ENCODE assay signal across 5 cellular contexts in genomic region chr6:23183846-23184245, GRCh38.
"Had no signal": no experiment of that assay in that cellular context is flagged by ENCODE, and none has a peak within 500 bp of the region (broad histone marks: within the 10 kb centered on the region; RNA-seq: fewer than 3 reads in every experiment).

No MANE protein-coding gene starts in this region.

- H3K4me3 Mint-ChIP-seq: GM23338, H9 had no signal

- H3K4me3 ChIP-seq: GM23338, K562 had no signal

- H3K9me3 Mint-ChIP-seq: GM23338, H9 had no signal

- DNase-seq: H9, HCEC 1CT, IMR-90 had no signal

- H3K4me2 ChIP-seq: GM23338 had no signal

- H3K27ac Mint-ChIP-seq: GM23338, H9 had no signal
